Comparison of ENCODE assay signal across 28 cellular contexts in genomic region chr6:76972463-76972862, GRCh38.
"Had no signal": no experiment of that assay in that cellular context is flagged by ENCODE, and none has a peak within 500 bp of the region (broad histone marks: within the 10 kb centered on the region; RNA-seq: fewer than 3 reads in every experiment).

No MANE protein-coding gene starts in this region.

- H3K36me3 ChIP-seq: ascending aorta, breast epithelium, cardiac muscle cell had no signal

- H3K27ac ChIP-seq: ascending aorta, breast epithelium, cardiac muscle cell, coronary artery, dorsolateral prefrontal cortex, VCaP had no signal

- H3K4me3 ChIP-seq: ascending aorta, breast epithelium, cardiac muscle cell, coronary artery, dorsolateral prefrontal cortex had no signal

- FAIRE-seq: TTC549 had no signal

- H3K27me3 ChIP-seq: ascending aorta, breast epithelium, cardiac muscle cell, dorsolateral prefrontal cortex had no signal

- H3K4me1 ChIP-seq: ascending aorta, breast epithelium had no signal

- ATAC-seq: activated naive CD4-positive, alpha-beta T cell treated with anti-CD3 and anti-CD28 coated beads, Interleukin-2, amount 50 U/mL, for 72 hours; activated T-cell treated with anti-CD3 and anti-CD28 coated beads, Interleukin-2, amount 50 U/mL, for 72 hours; esophagus mucosa had no signal

- DNase-seq: activated CD4-positive, alpha-beta memory T cell treated with anti-CD3 and anti-CD28 coated beads, Interleukin-2, amount 10 ng/mL, durations not matched to agents 7 days and 5 days; activated CD4-positive, alpha-beta T cell treated with anti-CD3 and anti-CD28 coated beads for 1 hour; activated CD4-positive, alpha-beta T cell treated with anti-CD3 and anti-CD28 coated beads for 4 hours; activated CD4-positive, alpha-beta T cell treated with anti-CD3 and anti-CD28 coated beads, Interleukin-2, amount 10 ng/mL, durations not matched to agents 7 days and 5 days; activated CD4-positive, alpha-beta T cell treated with anti-CD3 and anti-CD28 coated beads, Interleukin-2, amount 50 U/mL, for 4 hours; activated CD8-positive, alpha-beta memory T cell treated with anti-CD3 and anti-CD28 coated beads, Interleukin-2, amount 50 U/mL, for 48 hours; activated gamma-delta T cell; activated naive CD4-positive, alpha-beta T cell; activated naive CD4-positive, alpha-beta T cell treated with anti-CD3 and anti-CD28 coated beads, Interleukin-2, amount 10 ng/mL, durations not matched to agents 7 days and 5 days; activated naive CD8-positive, alpha-beta T cell treated with anti-CD3 and anti-CD28 coated beads, Interleukin-2, amount 10 ng/mL, durations not matched to agents 7 days and 5 days; activated T-cell treated with anti-CD3 and anti-CD28 coated beads for 4 hours; activated T-cell treated with anti-CD3 and anti-CD28 coated beads, Interleukin-2, amount 50 U/mL, for 24 hours; activated T-cell treated with anti-CD3 and anti-CD28 coated beads, Interleukin-2, amount 50 U/mL, for 72 hours; central memory CD4-positive, alpha-beta T cell; dorsolateral prefrontal cortex; effector memory CD4-positive, alpha-beta T cell; endodermal cell; foreskin melanocyte; head of caudate nucleus; T-helper 2 cell had no signal

- H3K9me3 ChIP-seq: ascending aorta, breast epithelium had no signal
